In genomic region chr6:20919677-20920385, GRCh38 we compare ENCODE assay signal across 9 cellular contexts.
DNase-seq lines count a peak whose midpoint lies in the region; ATAC-seq and TF ChIP-seq lines count a peak whose summit lies in the region.
"Had no signal": no experiment of that assay in that cellular context is flagged by ENCODE, and none has a peak within 500 bp of the region (broad histone marks: within the 10 kb centered on the region; RNA-seq: fewer than 3 reads in every experiment).

No MANE protein-coding gene starts in this region.

- H3K4me2 ChIP-seq in Karpas-422 (ENCODE audit: low read depth, low read length, poor library complexity, severe bottlenecking), result no peak overlapping the region
- H3K4me2 ChIP-seq in osteoblast (ENCODE audit: insufficient read depth, low read length), result no peak overlapping the region

- H4K20me1 ChIP-seq in Karpas-422 (ENCODE audit: insufficient read depth, low read depth, low read length) (no peaks in the 10 kb centered on the region), osteoblast (ENCODE audit: insufficient read depth, low read length) (no peaks in the 10 kb centered on the region)

- no peak overlapping the region for H2AFZ ChIP-seq in Karpas-422 (ENCODE audit: low read length)
- H2AFZ ChIP-seq in osteoblast (ENCODE audit: low read length), result no peak overlapping the region

- H3K27ac ChIP-seq in brain microvascular endothelial cell (no peak overlapping the region), Karpas-422 (ENCODE audit: low read length) (no peak overlapping the region), osteoblast (ENCODE audit: low read depth, low read length) (no peak overlapping the region)

- TF ChIP-seq CTCF in brain microvascular endothelial cell (IDR thresholded peaks at IDR 0.05; ENCODE audit: low read depth, low read length, missing control alignments), result no peak
- no peak for TF ChIP-seq CTCF in osteoblast (IDR thresholded peaks at IDR 0.05; ENCODE audit: extremely low read depth, low read depth, low read length)

- DNase-seq in brain microvascular endothelial cell (peak; percentile 5), AML-193 (lab: John Stamatoyannopoulos, UW) (no peak), NCI-H748 treated with DMSO at 0.1 percent for 48 hours (lab: John Stamatoyannopoulos, UW) (no peak), Karpas-422 (no peak), osteoblast (ENCODE audit: insufficient read length, low spot score, missing footprints) (no peak)
- DNase-seq: small intestine had no signal

- no peak overlapping the region for H3K9ac ChIP-seq in Karpas-422 (ENCODE audit: low read length)

- no peaks in the 10 kb centered on the region for H3K36me3 ChIP-seq in brain microvascular endothelial cell (replicated peaks)
- no peaks in the 10 kb centered on the region for H3K36me3 ChIP-seq in Karpas-422 (ENCODE audit: insufficient read depth, low read length)
- H3K36me3 ChIP-seq in osteoblast (ENCODE audit: insufficient read depth, low read length), result no peaks in the 10 kb centered on the region

- no peaks in the 10 kb centered on the region for H3K79me2 ChIP-seq in Karpas-422 (ENCODE audit: low read length)
- no peaks in the 10 kb centered on the region for H3K79me2 ChIP-seq in osteoblast (ENCODE audit: insufficient read depth, low read length)

- in situ Hi-C loops in brain microvascular endothelial cell (cut with HindIII; ENCODE audit: low pct_ligation_motif_present, low sequenced_read_pairs), result no loop called here

- no peaks in the 10 kb centered on the region for H3K27me3 ChIP-seq in brain microvascular endothelial cell (replicated peaks)
- no peaks in the 10 kb centered on the region for H3K27me3 ChIP-seq in Karpas-422 (ENCODE audit: low read length)
- no peaks in the 10 kb centered on the region for H3K27me3 ChIP-seq in osteoblast (ENCODE audit: insufficient read depth, low read length)

- H3K4me1 ChIP-seq in Karpas-422 (ENCODE audit: low read length), result no peaks in the 10 kb centered on the region
- H3K4me1 ChIP-seq in osteoblast (ENCODE audit: insufficient read depth, low read length), result peaks cover 14% of the 10 kb centered on the region

- peak; percentile 68 for ATAC-seq in GM18499 (IDR thresholded peaks at IDR 0.05; ENCODE audit: insufficient read depth, unreplicated experiment)
- peak; percentile 29 for ATAC-seq in GM19468 (IDR thresholded peaks at IDR 0.05; ENCODE audit: extremely low read depth, unreplicated experiment)
- ATAC-seq in HG03097 (IDR thresholded peaks at IDR 0.05; ENCODE audit: low FRiP score, unreplicated experiment), result peak; percentile 65

- peaks cover 7% of the 10 kb centered on the region for H3K9me3 ChIP-seq in Karpas-422 (ENCODE audit: low read length)
- H3K9me3 ChIP-seq in osteoblast (ENCODE audit: low read depth, low read length), result no peaks in the 10 kb centered on the region

- H3K9me2 ChIP-seq in Karpas-422 (replicated peaks; ENCODE audit: insufficient read depth, low read length), result no peaks in the 10 kb centered on the region

- H3K4me3 ChIP-seq in brain microvascular endothelial cell (ENCODE audit: low read depth, low read length) (no peak overlapping the region), Karpas-422 (ENCODE audit: low read length) (no peak overlapping the region), osteoblast (ENCODE audit: insufficient read depth, low read length) (no peak overlapping the region)
